In the genomic region with DNA sequence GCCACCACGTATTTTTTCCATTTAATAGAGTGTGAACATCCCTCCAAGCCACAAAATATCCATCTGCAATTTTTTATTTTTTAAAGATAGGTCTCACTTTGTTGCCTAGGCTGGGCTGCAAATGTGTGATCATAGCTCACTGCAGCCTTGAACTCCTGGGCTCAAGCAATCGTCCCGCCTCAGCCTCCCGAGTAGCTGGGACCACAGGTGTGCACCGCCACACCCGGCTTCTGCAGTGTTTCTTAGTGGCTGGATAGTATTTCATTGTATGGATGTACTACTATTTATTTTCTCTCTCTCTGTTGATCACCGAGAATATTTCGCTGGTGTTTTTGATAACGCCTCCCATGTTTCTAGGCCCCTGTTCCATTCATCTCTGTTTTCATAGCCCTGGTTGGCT, we compare ENCODE assay signal across 14 cellular contexts. TPM values are rescaled to one million over a fixed set of nuclear protein-coding genes. Genes with fewer than 3 reads are reported as not detected.
A peak's percentile ranks its signal among the peaks of the same experiment; 100 is the strongest.
DNase-seq lines count a peak whose midpoint lies in the region; ATAC-seq, FAIRE-seq and TF ChIP-seq lines count a peak whose summit lies in the region.
"Had no signal": no experiment of that assay in that cellular context is flagged by ENCODE, and none has a peak within 500 bp of the region (broad histone marks: within the 10 kb centered on the region; RNA-seq: fewer than 3 reads in every experiment).

No MANE protein-coding gene starts in this region.

- H3K27me3 ChIP-seq in Caco-2 (replicated peaks; ENCODE audit: control insufficient read depth, insufficient read depth, low read length) (no peaks in the 10 kb centered on the region), small intestine (ENCODE audit: control insufficient read depth in 2 of 2, insufficient read depth in 2 of 2, low read length in 2 of 2) (no peaks in the 10 kb centered on the region)
- H3K27me3 ChIP-seq: neural progenitor cell had no signal

- FAIRE-seq in kidney (lab: Jason Lieb, UNC) (no peak), small intestine (lab: Jason Lieb, UNC) (no peak)

- H3K4me1 Mint-ChIP-seq in Caco-2 (ENCODE audit: low read depth, unreplicated experiment), result peaks cover 19% of the 10 kb centered on the region
- peaks cover 21% of the 10 kb centered on the region for H3K4me1 Mint-ChIP-seq in activated T-helper 17 cell treated with anti-CD3 and anti-CD28 coated beads, Interleukin-2, amount 50 U/mL, for 72 hours

- H3K4me3 Mint-ChIP-seq in Caco-2 (ENCODE audit: unreplicated experiment), result no peak overlapping the region
- no peak overlapping the region for H3K4me3 Mint-ChIP-seq in activated T-helper 17 cell treated with anti-CD3 and anti-CD28 coated beads, Interleukin-2, amount 50 U/mL, for 72 hours
- H3K4me3 Mint-ChIP-seq: neural progenitor cell had no signal

- ATAC-seq in activated T-helper 17 cell treated with anti-CD3 and anti-CD28 coated beads, Interleukin-2, amount 50 U/mL, for 72 hours (replicated peaks), result no peak
- ATAC-seq in GM18867 (IDR thresholded peaks at IDR 0.05; ENCODE audit: unreplicated experiment) (no peak), GM18520 (IDR thresholded peaks at IDR 0.05; ENCODE audit: unreplicated experiment) (no peak), HG02798 (IDR thresholded peaks at IDR 0.05; ENCODE audit: poor library complexity, unreplicated experiment) (no peak)

- H3K36me3 ChIP-seq in Caco-2 (ENCODE audit: control insufficient read depth, insufficient read depth, low read length) (no peaks in the 10 kb centered on the region), kidney (ENCODE audit: control insufficient read depth in 1 of 2, insufficient read depth in 2 of 2, low read length in 2 of 2) (no peaks in the 10 kb centered on the region), small intestine (ENCODE audit: control insufficient read depth in 2 of 2, insufficient read depth in 2 of 2, low read length in 2 of 2) (no peaks in the 10 kb centered on the region)
- H3K36me3 ChIP-seq: neural progenitor cell had no signal

- peaks cover 6% of the 10 kb centered on the region for H3K36me3 Mint-ChIP-seq in Caco-2 (ENCODE audit: insufficient read depth, unreplicated experiment)
- H3K36me3 Mint-ChIP-seq in activated T-helper 17 cell treated with anti-CD3 and anti-CD28 coated beads, Interleukin-2, amount 50 U/mL, for 72 hours (ENCODE audit: low read depth), result no peaks in the 10 kb centered on the region
- H3K36me3 Mint-ChIP-seq: neural progenitor cell had no signal

- H3K4me1 ChIP-seq in Caco-2 (peaks cover 36% of the 10 kb centered on the region), kidney (ENCODE audit: control insufficient read depth in 1 of 2, insufficient read depth in 1 of 2, low read depth in 1 of 2, low read length in 2 of 2) (peaks cover 33 to 58% of the 10 kb centered on the region in 2 donors), small intestine (ENCODE audit: control insufficient read depth in 2 of 2, insufficient read depth in 1 of 2, low read depth in 1 of 2, low read length in 1 of 2) (peaks cover 12 to 29% of the 10 kb centered on the region in 2 donors)

- no peaks in the 10 kb centered on the region for H3K9me3 ChIP-seq in Caco-2
- H3K9me3 ChIP-seq in kidney (ENCODE audit: control insufficient read depth in 1 of 2, low read length in 2 of 2), result no peaks in the 10 kb centered on the region
- H3K9me3 ChIP-seq in small intestine (ENCODE audit: control insufficient read depth, low read depth), result no peaks in the 10 kb centered on the region

- no peak for DNase-seq in Caco-2
- DNase-seq in kidney, result no peak
- no peak for DNase-seq in small intestine
- no peak for DNase-seq in NOMO-1 treated with dmso at 0.1 percent for 144 hours (lab: John Stamatoyannopoulos, UW; ENCODE audit: unreplicated experiment)
- DNase-seq: activated CD4-positive, alpha-beta T cell treated with anti-CD3 and anti-CD28 coated beads for 1 hour; DMS79; effector memory CD4-positive, alpha-beta T cell; NCI-H524 had no signal

- peak overlapping the region; percentile 59 for H3K27ac Mint-ChIP-seq in Caco-2 (ENCODE audit: unreplicated experiment)
- peak overlapping the region; percentile 74 for H3K27ac Mint-ChIP-seq in activated T-helper 17 cell treated with anti-CD3 and anti-CD28 coated beads, Interleukin-2, amount 50 U/mL, for 72 hours
- H3K27ac Mint-ChIP-seq: neural progenitor cell had no signal

- no peak overlapping the region for H3K9ac ChIP-seq in kidney (ENCODE audit: low read length in 2 of 2)
- H3K9ac ChIP-seq: neural progenitor cell had no signal

- no TSS peak for BruUV-seq in Caco-2 (replicated peaks; lab: Mats Ljungman, UMichigan)

- H3K27ac ChIP-seq in kidney (ENCODE audit: low read depth in 2 of 2, low read length in 2 of 2) (peak overlapping the region; percentile 2 to 26), small intestine (ENCODE audit: low read depth in 1 of 2, low read length in 1 of 2) (peak overlapping the region; percentile 56 to 92)
- H3K27ac ChIP-seq: HL-60, neural progenitor cell had no signal

- POLR2A ChIA-PET in Caco-2 (lab: Charles Lee), result interaction anchor here (0.5 kb wide), 1 partner anchor 1488 kb away, joined by 7 read pairs; a partner anchor contains a TSS

- no peaks in the 10 kb centered on the region for H3K27me3 Mint-ChIP-seq in Caco-2 (ENCODE audit: insufficient read depth, unreplicated experiment)
- H3K27me3 Mint-ChIP-seq in activated T-helper 17 cell treated with anti-CD3 and anti-CD28 coated beads, Interleukin-2, amount 50 U/mL, for 72 hours, result no peaks in the 10 kb centered on the region

- WGBS in small intestine, 3 donors, result 58 to 65% (median 59%) methylated on average over 8 to 9 of the region's 9 CpGs

- no peaks in the 10 kb centered on the region for H3K9me3 Mint-ChIP-seq in Caco-2 (ENCODE audit: unreplicated experiment)
- H3K9me3 Mint-ChIP-seq in activated T-helper 17 cell treated with anti-CD3 and anti-CD28 coated beads, Interleukin-2, amount 50 U/mL, for 72 hours, result no peaks in the 10 kb centered on the region
- H3K9me3 Mint-ChIP-seq: neural progenitor cell had no signal

- no peak overlapping the region for H3K4me3 ChIP-seq in Caco-2 (ENCODE audit: low read depth, low read length)
- no peak overlapping the region for H3K4me3 ChIP-seq in kidney (ENCODE audit: low read length in 2 of 2)
- H3K4me3 ChIP-seq in small intestine (ENCODE audit: low read depth in 1 of 2, low read length in 2 of 2), result no peak overlapping the region
- H3K4me3 ChIP-seq: neural progenitor cell had no signal

- CTCF ChIA-PET in Caco-2 (lab: Charles Lee), result no interaction called here

- intact Hi-C loops in Caco-2 (cut with micrococcal nuclease; ENCODE audit: unreplicated experiment) (no loop called here), kidney (cut with DNase I) (no loop called here)

- no peak for TF ChIP-seq CTCF in Caco-2 (IDR thresholded peaks at IDR 0.05; ENCODE audit: insufficient read depth in 1 of 2, low read depth in 1 of 2, low read length in 1 of 2, severe bottlenecking in 1 of 2, unreplicated experiment in 1 of 2)
- no peak for TF ChIP-seq CTCF in kidney (IDR thresholded peaks at IDR 0.05; ENCODE audit: borderline replicate concordance, extremely low read depth, insufficient read depth)

RNA-seq across cellular contexts. Expression of a gene that starts 17.5 kb away (rescaled TPM):
- total RNA-seq in Caco-2 (2022) (51.3 and 54.5 TPM in 2 replicates), kidney (67.6 TPM)
- 10 to 100 TPM; 19.7 to 28.9 TPM for total RNA-seq in activated T-helper 17 cell treated with anti-CD3 and anti-CD28 coated beads, Interleukin-2, amount 50 U/mL, for 72 hours
- polyA plus RNA-seq in kidney (ENCODE audit: insufficient read depth, low read depth, low replicate concordance) (10.9 TPM), small intestine (10 to 100 TPM in 1 of 3 donors, 1 to 10 TPM in 2; 8.5 to 55.0 (median 8.6) TPM)
